1 cellular context compared by ENCODE assay signal in the genomic region with DNA sequence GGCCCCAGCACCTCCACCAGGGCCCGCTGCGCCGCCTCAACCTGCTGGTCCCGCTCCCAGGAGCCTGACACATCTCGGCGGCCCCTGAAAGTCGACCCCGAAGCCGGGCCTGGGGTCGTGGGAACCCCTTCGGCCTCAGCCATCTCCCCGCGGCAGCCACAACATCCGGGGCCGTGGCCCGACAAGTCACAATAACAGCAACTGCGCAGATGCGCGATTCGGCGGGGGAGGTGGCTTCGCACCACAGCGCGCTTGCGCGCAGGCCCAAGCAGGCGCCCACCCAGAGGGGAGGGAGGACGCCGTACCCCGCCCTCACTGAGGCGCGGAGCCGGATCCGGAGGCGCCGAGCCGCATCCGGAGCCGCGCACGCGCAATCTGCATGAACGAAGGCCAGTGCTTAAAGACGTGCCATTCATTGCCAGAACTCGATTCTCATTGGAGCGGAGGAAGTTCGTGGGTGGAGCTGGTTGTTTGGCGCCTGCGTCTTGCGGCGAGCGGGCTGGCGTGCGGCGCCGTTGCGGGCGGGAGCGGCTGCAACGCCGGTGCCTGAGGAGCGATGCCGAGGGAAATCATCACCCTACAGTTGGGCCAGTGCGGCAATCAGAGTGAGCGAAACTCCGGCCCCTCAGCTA.
TF ChIP-seq lines count a peak whose summit lies in the region.

A gene with protein sequence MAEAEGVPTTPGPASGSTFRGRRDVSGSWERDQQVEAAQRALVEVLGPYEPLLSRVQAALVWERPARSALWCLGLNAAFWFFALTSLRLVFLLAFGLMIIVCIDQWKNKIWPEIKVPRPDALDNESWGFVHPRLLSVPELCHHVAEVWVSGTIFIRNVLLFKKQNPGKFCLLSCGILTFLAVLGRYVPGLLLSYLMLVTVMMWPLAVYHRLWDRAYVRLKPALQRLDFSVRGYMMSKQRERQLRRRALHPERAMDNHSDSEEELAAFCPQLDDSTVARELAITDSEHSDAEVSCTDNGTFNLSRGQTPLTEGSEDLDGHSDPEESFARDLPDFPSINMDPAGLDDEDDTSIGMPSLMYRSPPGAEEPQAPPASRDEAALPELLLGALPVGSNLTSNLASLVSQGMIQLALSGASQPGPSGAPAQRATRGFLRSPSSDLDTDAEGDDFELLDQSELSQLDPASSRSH (minus strand): TSS at position 193 of the 632 bp plus-strand sequence. CDS start 50 bp downstream, at position 143.
A gene (plus strand): TSS at position 502 of the 632 bp plus-strand sequence. CDS start 55 bp downstream, at position 557.

TF ChIP-seq in HepG2, 621 proteins besides CTCF, POLR2A, EP300 and RAD21 (continued from another document and continues in another):
- TF ChIP-seq, protein P1, sequence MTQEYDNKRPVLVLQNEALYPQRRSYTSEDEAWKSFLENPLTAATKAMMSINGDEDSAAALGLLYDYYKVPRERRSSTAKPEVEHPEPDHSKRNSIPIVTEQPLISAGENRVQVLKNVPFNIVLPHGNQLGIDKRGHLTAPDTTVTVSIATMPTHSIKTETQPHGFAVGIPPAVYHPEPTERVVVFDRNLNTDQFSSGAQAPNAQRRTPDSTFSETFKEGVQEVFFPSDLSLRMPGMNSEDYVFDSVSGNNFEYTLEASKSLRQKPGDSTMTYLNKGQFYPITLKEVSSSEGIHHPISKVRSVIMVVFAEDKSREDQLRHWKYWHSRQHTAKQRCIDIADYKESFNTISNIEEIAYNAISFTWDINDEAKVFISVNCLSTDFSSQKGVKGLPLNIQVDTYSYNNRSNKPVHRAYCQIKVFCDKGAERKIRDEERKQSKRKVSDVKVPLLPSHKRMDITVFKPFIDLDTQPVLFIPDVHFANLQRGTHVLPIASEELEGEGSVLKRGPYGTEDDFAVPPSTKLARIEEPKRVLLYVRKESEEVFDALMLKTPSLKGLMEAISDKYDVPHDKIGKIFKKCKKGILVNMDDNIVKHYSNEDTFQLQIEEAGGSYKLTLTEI (CRISPR knock-in tag; conservative IDR thresholded peaks at IDR 0.05), result no peak
- no peak; the same call in 1 of the 2 replicates for TF ChIP-seq TBX2 (CRISPR knock-in tag; IDR thresholded peaks at IDR 0.05; ENCODE audit: borderline replicate concordance)
- TF ChIP-seq PHF8 (CRISPR knock-in tag; IDR thresholded peaks at IDR 0.05), result peak; percentile 99
- no peak for TF ChIP-seq SETDB1 (CRISPR knock-in tag; IDR thresholded peaks at IDR 0.05; ENCODE audit: borderline replicate concordance)
- TF ChIP-seq, protein P2, sequence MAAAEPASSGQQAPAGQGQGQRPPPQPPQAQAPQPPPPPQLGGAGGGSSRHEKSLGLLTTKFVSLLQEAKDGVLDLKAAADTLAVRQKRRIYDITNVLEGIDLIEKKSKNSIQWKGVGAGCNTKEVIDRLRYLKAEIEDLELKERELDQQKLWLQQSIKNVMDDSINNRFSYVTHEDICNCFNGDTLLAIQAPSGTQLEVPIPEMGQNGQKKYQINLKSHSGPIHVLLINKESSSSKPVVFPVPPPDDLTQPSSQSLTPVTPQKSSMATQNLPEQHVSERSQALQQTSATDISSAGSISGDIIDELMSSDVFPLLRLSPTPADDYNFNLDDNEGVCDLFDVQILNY (CRISPR knock-in tag; conservative IDR thresholded peaks at IDR 0.05), result no peak
- TF ChIP-seq SIX1 (CRISPR knock-in tag; IDR thresholded peaks at IDR 0.05; ENCODE audit: borderline replicate concordance), result no peak; the same call in 1 of the 2 replicates
- TF ChIP-seq XBP1 (CRISPR knock-in tag; IDR thresholded peaks at IDR 0.05), result peak; percentile 80; the same call in 1 of the 2 replicates
- peak; percentile 81 for TF ChIP-seq MED13 (CRISPR knock-in tag; IDR thresholded peaks at IDR 0.05)
- 0 out of 2 replicates have a peak, but pooled peaks have one; percentile 55 for TF ChIP-seq ZNF20 (CRISPR knock-in tag; IDR thresholded peaks at IDR 0.05)
- TF ChIP-seq U2AF1 (optimal IDR thresholded peaks at IDR 0.05; ENCODE audit: low read depth, low read length), result peak; percentile 46
- TF ChIP-seq, protein P3, sequence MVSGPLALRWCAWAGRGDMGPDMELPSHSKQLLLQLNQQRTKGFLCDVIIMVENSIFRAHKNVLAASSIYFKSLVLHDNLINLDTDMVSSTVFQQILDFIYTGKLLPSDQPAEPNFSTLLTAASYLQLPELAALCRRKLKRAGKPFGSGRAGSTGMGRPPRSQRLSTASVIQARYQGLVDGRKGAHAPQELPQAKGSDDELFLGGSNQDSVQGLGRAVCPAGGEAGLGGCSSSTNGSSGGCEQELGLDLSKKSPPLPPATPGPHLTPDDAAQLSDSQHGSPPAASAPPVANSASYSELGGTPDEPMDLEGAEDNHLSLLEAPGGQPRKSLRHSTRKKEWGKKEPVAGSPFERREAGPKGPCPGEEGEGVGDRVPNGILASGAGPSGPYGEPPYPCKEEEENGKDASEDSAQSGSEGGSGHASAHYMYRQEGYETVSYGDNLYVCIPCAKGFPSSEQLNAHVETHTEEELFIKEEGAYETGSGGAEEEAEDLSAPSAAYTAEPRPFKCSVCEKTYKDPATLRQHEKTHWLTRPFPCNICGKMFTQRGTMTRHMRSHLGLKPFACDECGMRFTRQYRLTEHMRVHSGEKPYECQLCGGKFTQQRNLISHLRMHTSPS (CRISPR knock-in tag; IDR thresholded peaks at IDR 0.05; ENCODE audit: low read depth), result no peak
- no peak for TF ChIP-seq NFIC (IDR thresholded peaks at IDR 0.05; ENCODE audit: low read length)
- TF ChIP-seq, protein P4, sequence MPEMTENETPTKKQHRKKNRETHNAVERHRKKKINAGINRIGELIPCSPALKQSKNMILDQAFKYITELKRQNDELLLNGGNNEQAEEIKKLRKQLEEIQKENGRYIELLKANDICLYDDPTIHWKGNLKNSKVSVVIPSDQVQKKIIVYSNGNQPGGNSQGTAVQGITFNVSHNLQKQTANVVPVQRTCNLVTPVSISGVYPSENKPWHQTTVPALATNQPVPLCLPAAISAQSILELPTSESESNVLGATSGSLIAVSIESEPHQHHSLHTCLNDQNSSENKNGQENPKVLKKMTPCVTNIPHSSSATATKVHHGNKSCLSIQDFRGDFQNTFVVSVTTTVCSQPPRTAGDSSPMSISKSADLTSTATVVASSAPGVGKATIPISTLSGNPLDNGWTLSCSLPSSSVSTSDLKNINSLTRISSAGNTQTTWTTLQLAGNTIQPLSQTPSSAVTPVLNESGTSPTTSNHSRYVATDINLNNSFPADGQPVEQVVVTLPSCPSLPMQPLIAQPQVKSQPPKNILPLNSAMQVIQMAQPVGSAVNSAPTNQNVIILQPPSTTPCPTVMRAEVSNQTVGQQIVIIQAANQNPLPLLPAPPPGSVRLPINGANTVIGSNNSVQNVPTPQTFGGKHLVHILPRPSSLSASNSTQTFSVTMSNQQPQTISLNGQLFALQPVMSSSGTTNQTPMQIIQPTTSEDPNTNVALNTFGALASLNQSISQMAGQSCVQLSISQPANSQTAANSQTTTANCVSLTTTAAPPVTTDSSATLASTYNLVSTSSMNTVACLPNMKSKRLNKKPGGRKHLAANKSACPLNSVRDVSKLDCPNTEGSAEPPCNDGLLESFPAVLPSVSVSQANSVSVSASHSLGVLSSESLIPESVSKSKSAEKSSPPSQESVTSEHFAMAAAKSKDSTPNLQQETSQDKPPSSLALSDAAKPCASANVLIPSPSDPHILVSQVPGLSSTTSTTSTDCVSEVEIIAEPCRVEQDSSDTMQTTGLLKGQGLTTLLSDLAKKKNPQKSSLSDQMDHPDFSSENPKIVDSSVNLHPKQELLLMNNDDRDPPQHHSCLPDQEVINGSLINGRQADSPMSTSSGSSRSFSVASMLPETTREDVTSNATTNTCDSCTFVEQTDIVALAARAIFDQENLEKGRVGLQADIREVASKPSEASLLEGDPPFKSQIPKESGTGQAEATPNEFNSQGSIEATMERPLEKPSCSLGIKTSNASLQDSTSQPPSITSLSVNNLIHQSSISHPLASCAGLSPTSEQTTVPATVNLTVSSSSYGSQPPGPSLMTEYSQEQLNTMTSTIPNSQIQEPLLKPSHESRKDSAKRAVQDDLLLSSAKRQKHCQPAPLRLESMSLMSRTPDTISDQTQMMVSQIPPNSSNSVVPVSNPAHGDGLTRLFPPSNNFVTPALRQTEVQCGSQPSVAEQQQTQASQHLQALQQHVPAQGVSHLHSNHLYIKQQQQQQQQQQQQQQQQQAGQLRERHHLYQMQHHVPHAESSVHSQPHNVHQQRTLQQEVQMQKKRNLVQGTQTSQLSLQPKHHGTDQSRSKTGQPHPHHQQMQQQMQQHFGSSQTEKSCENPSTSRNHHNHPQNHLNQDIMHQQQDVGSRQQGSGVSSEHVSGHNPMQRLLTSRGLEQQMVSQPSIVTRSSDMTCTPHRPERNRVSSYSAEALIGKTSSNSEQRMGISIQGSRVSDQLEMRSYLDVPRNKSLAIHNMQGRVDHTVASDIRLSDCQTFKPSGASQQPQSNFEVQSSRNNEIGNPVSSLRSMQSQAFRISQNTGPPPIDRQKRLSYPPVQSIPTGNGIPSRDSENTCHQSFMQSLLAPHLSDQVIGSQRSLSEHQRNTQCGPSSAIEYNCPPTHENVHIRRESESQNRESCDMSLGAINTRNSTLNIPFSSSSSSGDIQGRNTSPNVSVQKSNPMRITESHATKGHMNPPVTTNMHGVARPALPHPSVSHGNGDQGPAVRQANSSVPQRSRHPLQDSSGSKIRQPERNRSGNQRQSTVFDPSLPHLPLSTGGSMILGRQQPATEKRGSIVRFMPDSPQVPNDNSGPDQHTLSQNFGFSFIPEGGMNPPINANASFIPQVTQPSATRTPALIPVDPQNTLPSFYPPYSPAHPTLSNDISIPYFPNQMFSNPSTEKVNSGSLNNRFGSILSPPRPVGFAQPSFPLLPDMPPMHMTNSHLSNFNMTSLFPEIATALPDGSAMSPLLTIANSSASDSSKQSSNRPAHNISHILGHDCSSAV (CRISPR knock-in tag; IDR thresholded peaks at IDR 0.05; ENCODE audit: borderline replicate concordance), result no peak
- peak; percentile 90 for TF ChIP-seq GABPB1 (CRISPR knock-in tag; IDR thresholded peaks at IDR 0.05)
- no peak for TF ChIP-seq FOXP1 (IDR thresholded peaks at IDR 0.05)
- no peak for TF ChIP-seq FOXP1 (CRISPR knock-in tag; IDR thresholded peaks at IDR 0.05)
- TF ChIP-seq, protein P5, sequence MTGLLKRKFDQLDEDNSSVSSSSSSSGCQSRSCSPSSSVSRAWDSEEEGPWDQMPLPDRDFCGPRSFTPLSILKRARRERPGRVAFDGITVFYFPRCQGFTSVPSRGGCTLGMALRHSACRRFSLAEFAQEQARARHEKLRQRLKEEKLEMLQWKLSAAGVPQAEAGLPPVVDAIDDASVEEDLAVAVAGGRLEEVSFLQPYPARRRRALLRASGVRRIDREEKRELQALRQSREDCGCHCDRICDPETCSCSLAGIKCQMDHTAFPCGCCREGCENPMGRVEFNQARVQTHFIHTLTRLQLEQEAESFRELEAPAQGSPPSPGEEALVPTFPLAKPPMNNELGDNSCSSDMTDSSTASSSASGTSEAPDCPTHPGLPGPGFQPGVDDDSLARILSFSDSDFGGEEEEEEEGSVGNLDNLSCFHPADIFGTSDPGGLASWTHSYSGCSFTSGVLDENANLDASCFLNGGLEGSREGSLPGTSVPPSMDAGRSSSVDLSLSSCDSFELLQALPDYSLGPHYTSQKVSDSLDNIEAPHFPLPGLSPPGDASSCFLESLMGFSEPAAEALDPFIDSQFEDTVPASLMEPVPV (CRISPR knock-in tag; IDR thresholded peaks at IDR 0.05), result peak; percentile 81
- no peak for TF ChIP-seq PAWR (CRISPR knock-in tag; IDR thresholded peaks at IDR 0.05; ENCODE audit: borderline replicate concordance)
- TF ChIP-seq, protein P6, sequence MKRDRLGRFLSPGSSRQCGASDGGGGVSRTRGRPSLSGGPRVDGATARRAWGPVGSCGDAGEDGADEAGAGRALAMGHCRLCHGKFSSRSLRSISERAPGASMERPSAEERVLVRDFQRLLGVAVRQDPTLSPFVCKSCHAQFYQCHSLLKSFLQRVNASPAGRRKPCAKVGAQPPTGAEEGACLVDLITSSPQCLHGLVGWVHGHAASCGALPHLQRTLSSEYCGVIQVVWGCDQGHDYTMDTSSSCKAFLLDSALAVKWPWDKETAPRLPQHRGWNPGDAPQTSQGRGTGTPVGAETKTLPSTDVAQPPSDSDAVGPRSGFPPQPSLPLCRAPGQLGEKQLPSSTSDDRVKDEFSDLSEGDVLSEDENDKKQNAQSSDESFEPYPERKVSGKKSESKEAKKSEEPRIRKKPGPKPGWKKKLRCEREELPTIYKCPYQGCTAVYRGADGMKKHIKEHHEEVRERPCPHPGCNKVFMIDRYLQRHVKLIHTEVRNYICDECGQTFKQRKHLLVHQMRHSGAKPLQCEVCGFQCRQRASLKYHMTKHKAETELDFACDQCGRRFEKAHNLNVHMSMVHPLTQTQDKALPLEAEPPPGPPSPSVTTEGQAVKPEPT (CRISPR knock-in tag; IDR thresholded peaks at IDR 0.05; ENCODE audit: low read depth), result no peak; the same call in 1 of the 2 replicates
- peak; percentile 49; the same call in 1 of the 2 replicates for TF ChIP-seq RARA (CRISPR knock-in tag; IDR thresholded peaks at IDR 0.05)
- no peak for TF ChIP-seq ZFP62 (CRISPR knock-in tag; IDR thresholded peaks at IDR 0.05)
- peak; percentile 98 for TF ChIP-seq RBFOX2 (IDR thresholded peaks at IDR 0.05; ENCODE audit: low read depth, low read length)
- TF ChIP-seq, protein P7, sequence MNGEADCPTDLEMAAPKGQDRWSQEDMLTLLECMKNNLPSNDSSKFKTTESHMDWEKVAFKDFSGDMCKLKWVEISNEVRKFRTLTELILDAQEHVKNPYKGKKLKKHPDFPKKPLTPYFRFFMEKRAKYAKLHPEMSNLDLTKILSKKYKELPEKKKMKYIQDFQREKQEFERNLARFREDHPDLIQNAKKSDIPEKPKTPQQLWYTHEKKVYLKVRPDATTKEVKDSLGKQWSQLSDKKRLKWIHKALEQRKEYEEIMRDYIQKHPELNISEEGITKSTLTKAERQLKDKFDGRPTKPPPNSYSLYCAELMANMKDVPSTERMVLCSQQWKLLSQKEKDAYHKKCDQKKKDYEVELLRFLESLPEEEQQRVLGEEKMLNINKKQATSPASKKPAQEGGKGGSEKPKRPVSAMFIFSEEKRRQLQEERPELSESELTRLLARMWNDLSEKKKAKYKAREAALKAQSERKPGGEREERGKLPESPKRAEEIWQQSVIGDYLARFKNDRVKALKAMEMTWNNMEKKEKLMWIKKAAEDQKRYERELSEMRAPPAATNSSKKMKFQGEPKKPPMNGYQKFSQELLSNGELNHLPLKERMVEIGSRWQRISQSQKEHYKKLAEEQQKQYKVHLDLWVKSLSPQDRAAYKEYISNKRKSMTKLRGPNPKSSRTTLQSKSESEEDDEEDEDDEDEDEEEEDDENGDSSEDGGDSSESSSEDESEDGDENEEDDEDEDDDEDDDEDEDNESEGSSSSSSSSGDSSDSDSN (CRISPR knock-in tag; IDR thresholded peaks at IDR 0.05), result peak; percentile 82
- peak; percentile 54; the same call in 1 of the 2 replicates for TF ChIP-seq PRMT3 (CRISPR knock-in tag; IDR thresholded peaks at IDR 0.05; ENCODE audit: borderline replicate concordance, low read depth)
- TF ChIP-seq, protein P8, sequence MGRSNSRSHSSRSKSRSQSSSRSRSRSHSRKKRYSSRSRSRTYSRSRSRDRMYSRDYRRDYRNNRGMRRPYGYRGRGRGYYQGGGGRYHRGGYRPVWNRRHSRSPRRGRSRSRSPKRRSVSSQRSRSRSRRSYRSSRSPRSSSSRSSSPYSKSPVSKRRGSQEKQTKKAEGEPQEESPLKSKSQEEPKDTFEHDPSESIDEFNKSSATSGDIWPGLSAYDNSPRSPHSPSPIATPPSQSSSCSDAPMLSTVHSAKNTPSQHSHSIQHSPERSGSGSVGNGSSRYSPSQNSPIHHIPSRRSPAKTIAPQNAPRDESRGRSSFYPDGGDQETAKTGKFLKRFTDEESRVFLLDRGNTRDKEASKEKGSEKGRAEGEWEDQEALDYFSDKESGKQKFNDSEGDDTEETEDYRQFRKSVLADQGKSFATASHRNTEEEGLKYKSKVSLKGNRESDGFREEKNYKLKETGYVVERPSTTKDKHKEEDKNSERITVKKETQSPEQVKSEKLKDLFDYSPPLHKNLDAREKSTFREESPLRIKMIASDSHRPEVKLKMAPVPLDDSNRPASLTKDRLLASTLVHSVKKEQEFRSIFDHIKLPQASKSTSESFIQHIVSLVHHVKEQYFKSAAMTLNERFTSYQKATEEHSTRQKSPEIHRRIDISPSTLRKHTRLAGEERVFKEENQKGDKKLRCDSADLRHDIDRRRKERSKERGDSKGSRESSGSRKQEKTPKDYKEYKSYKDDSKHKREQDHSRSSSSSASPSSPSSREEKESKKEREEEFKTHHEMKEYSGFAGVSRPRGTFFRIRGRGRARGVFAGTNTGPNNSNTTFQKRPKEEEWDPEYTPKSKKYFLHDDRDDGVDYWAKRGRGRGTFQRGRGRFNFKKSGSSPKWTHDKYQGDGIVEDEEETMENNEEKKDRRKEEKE (IDR thresholded peaks at IDR 0.05), result no peak
- no peak for TF ChIP-seq ZEB1 (IDR thresholded peaks at IDR 0.05; ENCODE audit: insufficient replicate concordance, low read depth)
